ENCODE assay signal across 1 cellular context in the genomic region with DNA sequence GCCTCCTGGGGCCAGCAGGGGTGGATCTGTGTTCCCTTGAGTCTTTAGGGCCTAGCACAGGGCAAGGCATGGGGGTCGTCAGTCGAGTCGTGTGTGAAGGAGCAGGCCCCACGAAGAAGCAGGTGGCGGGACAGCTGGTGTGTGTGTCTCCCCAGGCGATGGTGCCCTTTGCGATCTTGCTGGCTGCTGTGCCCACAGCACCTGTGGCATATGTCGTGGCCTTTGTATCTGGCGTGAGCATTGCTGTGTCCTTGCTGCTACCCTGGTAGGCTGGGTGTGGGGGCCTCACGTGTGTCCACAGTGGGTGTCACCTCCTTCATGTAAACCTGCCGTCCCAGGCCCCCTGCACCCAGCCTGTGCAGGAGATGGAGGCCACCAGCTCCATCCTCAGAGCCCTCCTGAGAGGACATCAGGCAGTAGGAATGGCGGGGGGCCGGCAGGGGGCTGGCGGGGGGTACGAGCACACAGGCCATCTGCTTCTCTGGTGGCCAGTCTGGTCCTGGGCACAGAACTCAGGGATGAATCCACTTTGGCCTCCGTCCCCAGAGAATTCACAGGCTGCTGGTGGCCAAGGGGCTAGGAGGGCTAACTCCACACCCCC.
TF ChIP-seq lines count a peak whose summit lies in the region.

No MANE protein-coding gene starts in this region.

TF ChIP-seq in K562, 482 proteins besides CTCF, POLR2A, EP300 and RAD21:
- TF ChIP-seq POLR2G (IDR thresholded peaks at IDR 0.05; ENCODE audit: low read depth, low read length) (peak; percentile 74), RBFOX2 (IDR thresholded peaks at IDR 0.05; ENCODE audit: low read depth, low read length) (peak; percentile 39; the same call in 1 of the 2 replicates), IRF1 (CRISPR knock-in tag; IDR thresholded peaks at IDR 0.05; ENCODE audit: borderline replicate concordance) (no peak)
